18 cellular contexts compared by ENCODE assay signal in genomic region chr16:13968835-13969234, GRCh38.
"Had no signal": no experiment of that assay in that cellular context is flagged by ENCODE, and none has a peak within 500 bp of the region (broad histone marks: within the 10 kb centered on the region; RNA-seq: fewer than 3 reads in every experiment).

No MANE protein-coding gene starts in this region.

- H3K27ac ChIP-seq: adrenal gland, breast epithelium, gastrocnemius medialis, left ventricle myocardium inferior, prostate gland, right atrium auricular region, tibial nerve had no signal

- ATAC-seq: activated naive CD4-positive, alpha-beta T cell treated with anti-CD3 and anti-CD28 coated beads, Interleukin-2, amount 50 U/mL, for 72 hours; gastrocnemius medialis had no signal

- H3K27me3 ChIP-seq: adrenal gland, breast epithelium, gastrocnemius medialis, right atrium auricular region, tibial nerve had no signal

- DNase-seq: activated CD4-positive, alpha-beta memory T cell treated with anti-CD3 and anti-CD28 coated beads for 36 hours; activated CD4-positive, alpha-beta T cell treated with anti-CD3 and anti-CD28 coated beads for 4 hours; activated gamma-delta T cell treated with Interleukin-2 at 50 U/mL for 16 hours; activated T-cell treated with anti-CD3 and anti-CD28 coated beads for 4 hours; adrenal gland; cerebellar nuclear complex; gastrocnemius medialis; head of caudate nucleus; left ventricle myocardium inferior; mammary epithelial cell had no signal

- H3K4me1 ChIP-seq: adrenal gland, breast epithelium, gastrocnemius medialis, left ventricle myocardium inferior, prostate gland, right atrium auricular region, tibial nerve had no signal

- H3K9me3 ChIP-seq: prostate gland had no signal

- FAIRE-seq: astrocyte, TTC549, urothelium cell line had no signal

- H3K4me3 ChIP-seq: adrenal gland, breast epithelium, gastrocnemius medialis, left ventricle myocardium inferior, prostate gland, right atrium auricular region, tibial nerve had no signal

- H3K36me3 ChIP-seq: adrenal gland, breast epithelium, gastrocnemius medialis, left ventricle myocardium inferior, prostate gland, right atrium auricular region, tibial nerve had no signal
